1 cellular context compared by ENCODE assay signal in genomic region chr1:25028587-25028909, GRCh38.
TF ChIP-seq lines count a peak whose summit lies in the region.

No MANE protein-coding gene starts in this region.

TF ChIP-seq in GM23338, 12 proteins besides CTCF, POLR2A, EP300 and RAD21 (continued from another document):
- TF ChIP-seq ZNF462 (CRISPR knock-in tag; IDR thresholded peaks at IDR 0.05) (no peak), EZH2phosphoT487 (IDR thresholded peaks at IDR 0.05; ENCODE audit: unreplicated experiment) (no peak), POLR2AphosphoS5 (IDR thresholded peaks at IDR 0.05; ENCODE audit: low read depth) (no peak), ETS1 (IDR thresholded peaks at IDR 0.05) (no peak), STAT1 (IDR thresholded peaks at IDR 0.05; ENCODE audit: unreplicated experiment) (no peak), ZNF331 (CRISPR knock-in tag; IDR thresholded peaks at IDR 0.05; ENCODE audit: low read depth) (no peak), NANOG (IDR thresholded peaks at IDR 0.05; ENCODE audit: borderline replicate concordance) (no peak), REST (IDR thresholded peaks at IDR 0.05; ENCODE audit: unreplicated experiment) (no peak), ZNF114 (CRISPR knock-in tag; IDR thresholded peaks at IDR 0.05) (no peak), EZH2 (IDR thresholded peaks at IDR 0.05; ENCODE audit: low read depth, unreplicated experiment) (no peak)
